2 cellular contexts compared by ENCODE assay signal in genomic region chr12:52337054-52337453, GRCh38.
TF ChIP-seq lines count a peak whose summit lies in the region.

No MANE protein-coding gene starts in this region.

TF ChIP-seq in K562, 482 proteins besides CTCF, POLR2A, EP300 and RAD21:
- TF ChIP-seq MAFG (tag; conservative IDR thresholded peaks at IDR 0.05): peak; percentile 71
- TF ChIP-seq CEBPZ (IDR thresholded peaks at IDR 0.05; ENCODE audit: borderline replicate concordance, low read depth, low read length): no peak
- no peak for TF ChIP-seq RBM15 (IDR thresholded peaks at IDR 0.05; ENCODE audit: insufficient read depth, low read length)
- peak; percentile 42; the same call in 1 of the 2 replicates for TF ChIP-seq ATF3 (IDR thresholded peaks at IDR 0.05)
- TF ChIP-seq ATF3 (CRISPR knock-in tag; conservative IDR thresholded peaks at IDR 0.05): no peak
- TF ChIP-seq NFE2L1 (tag; IDR thresholded peaks at IDR 0.05; ENCODE audit: borderline replicate concordance, low read depth): 0 out of 2 replicates have a peak, but pooled peaks have one; percentile 26
- TF ChIP-seq NFE2 (IDR thresholded peaks at IDR 0.05; ENCODE audit: low read depth): peak; percentile 61
- TF ChIP-seq ZNF316 (IDR thresholded peaks at IDR 0.05): peak; percentile 50
- TF ChIP-seq SMAD2 (IDR thresholded peaks at IDR 0.05; ENCODE audit: low read depth, low read length): no peak
- 0 out of 2 replicates have a peak, but pooled peaks have one; percentile 12 for TF ChIP-seq FOSL1 (tag; conservative IDR thresholded peaks at IDR 0.05)

TF ChIP-seq in WTC11, 78 proteins besides CTCF, POLR2A, EP300 and RAD21:
- TF ChIP-seq AFF4 (CRISPR knock-in tag; IDR thresholded peaks at IDR 0.05; ENCODE audit: borderline replicate concordance) (no peak), ZNF532 (CRISPR knock-in tag; IDR thresholded peaks at IDR 0.05; ENCODE audit: borderline replicate concordance) (no peak), ATF3 (CRISPR knock-in tag; conservative IDR thresholded peaks at IDR 0.05) (no peak), NR3C1 (CRISPR knock-in tag; conservative IDR thresholded peaks at IDR 0.05; ENCODE audit: low read depth) (no peak), ATF1 (CRISPR knock-in tag; IDR thresholded peaks at IDR 0.05) (no peak), ZNF416 (CRISPR knock-in tag; IDR thresholded peaks at IDR 0.05) (no peak), ZNF671 (CRISPR knock-in tag; IDR thresholded peaks at IDR 0.05) (no peak), ZNF219 (CRISPR knock-in tag; IDR thresholded peaks at IDR 0.05; ENCODE audit: borderline replicate concordance) (no peak), ZBTB43 (CRISPR knock-in tag; IDR thresholded peaks at IDR 0.05) (no peak), ZNF512 (CRISPR knock-in tag; IDR thresholded peaks at IDR 0.05; ENCODE audit: borderline replicate concordance) (no peak)
